Comparison of ENCODE assay signal across 27 cellular contexts in the genomic region with DNA sequence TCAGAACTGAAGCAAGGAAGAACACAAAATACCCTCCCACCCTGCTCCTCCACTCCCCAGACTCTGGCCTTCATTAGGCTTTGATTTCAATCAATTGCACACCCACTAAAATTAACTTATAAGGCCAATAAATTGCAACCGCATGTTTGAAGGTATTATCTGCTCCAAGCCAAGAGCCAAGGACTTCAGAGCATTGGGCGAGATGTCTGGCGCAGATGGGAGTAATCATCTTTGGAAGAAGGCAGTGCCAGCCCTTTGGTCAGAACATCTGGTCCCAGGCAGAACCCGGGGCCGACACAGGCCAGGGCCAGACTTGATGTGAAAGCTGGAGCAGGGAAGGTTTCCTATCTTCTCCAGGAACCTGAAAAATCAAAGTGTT. TPM values are rescaled to one million over a fixed set of nuclear protein-coding genes. Genes with fewer than 3 reads are reported as not detected.
DNase-seq lines count a peak whose midpoint lies in the region; ATAC-seq and TF ChIP-seq lines count a peak whose summit lies in the region.
"Had no signal": no experiment of that assay in that cellular context is flagged by ENCODE, and none has a peak within 500 bp of the region (broad histone marks: within the 10 kb centered on the region; RNA-seq: fewer than 3 reads in every experiment).

No MANE protein-coding gene starts in this region.

- H3K9me3 Mint-ChIP-seq in T-helper 2 cell treated with Interferon-gamma antibody and Interleukin-4, amounts not matched to agents 5 μg/mL and 100 μg/mL, for 36 hours = no peaks in the 10 kb centered on the region
- H3K9me3 Mint-ChIP-seq in activated naive CD8-positive, alpha-beta T cell (ENCODE audit: low read depth) = no peaks in the 10 kb centered on the region
- no peaks in the 10 kb centered on the region for H3K9me3 Mint-ChIP-seq in stimulated activated effector memory CD8-positive, alpha-beta T cell treated with anti-CD3 and anti-CD28 coated beads, Interleukin-12 subunit alpha, Interleukin-12 subunit beta, amount 100 ng/mL, for 72 hours
- H3K9me3 Mint-ChIP-seq: activated B cell treated with CpG ODN at 0.5 μM for 24 hours, H9, neural progenitor cell had no signal

- intact Hi-C loops in PC-9 (cut with micrococcal nuclease; ENCODE audit: unreplicated experiment) = no loop called here

- no peak for TF ChIP-seq CTCF in fibroblast of lung (conservative IDR thresholded peaks at IDR 0.05 in 1 of 2, IDR thresholded peaks at IDR 0.05 in 1 of 2; ENCODE audit: low read depth in 1 of 2, low read length in 2 of 2)
- no peak for TF ChIP-seq CTCF in PC-9 (conservative IDR thresholded peaks at IDR 0.05)

- no peaks in the 10 kb centered on the region for H3K27me3 ChIP-seq in fibroblast of lung (ENCODE audit: control insufficient read depth, insufficient read depth, low read length)
- no peaks in the 10 kb centered on the region for H3K27me3 ChIP-seq in PC-9 (ENCODE audit: insufficient read depth, low read depth)
- H3K27me3 ChIP-seq: brain microvascular endothelial cell, neural progenitor cell, upper lobe of left lung had no signal

- DNase-seq in T-helper 2 cell treated with Interferon-gamma antibody and Interleukin-4, amounts not matched to agents 5 μg/mL and 100 μg/mL, for 36 hours (ENCODE audit: low spot score) = no peak
- DNase-seq in T-helper 2 cell (no peak), fibroblast of lung (ENCODE audit: low read depth in 2 of 2) (no peak), PC-9 (no peak), NCI-H2171 treated with DMSO at 0.1 percent for 48 hours (lab: John Stamatoyannopoulos, UW) (no peak), CD1c-positive myeloid dendritic cell (ENCODE audit: extremely low spot score) (no peak)
- DNase-seq in stimulated activated effector memory CD8-positive, alpha-beta T cell treated with anti-CD3 and anti-CD28 coated beads, Interleukin-12 subunit alpha, Interleukin-12 subunit beta, amount 100 ng/mL, for 72 hours (ENCODE audit: low spot score in 2 of 2) = no peak
- DNase-seq: activated B cell treated with CpG ODN at 0.5 μM for 24 hours; activated CD4-positive, alpha-beta T cell treated with anti-CD3 and anti-CD28 coated beads, Interleukin-2, amount 50 U/mL, for 48 hours; activated CD8-positive, alpha-beta memory T cell treated with anti-CD3 and anti-CD28 coated beads, Interleukin-2, amount 50 U/mL, for 48 hours; activated effector memory CD4-positive, alpha-beta T cell treated with Interleukin-2 at 50 U/mL for 16 hours; brain microvascular endothelial cell; COR-L47; DMS79; effector memory CD4-positive, alpha-beta T cell; GF-D8; H9; lower lobe of right lung; NCI-H1694 treated with DMSO at 0.1 percent for 48 hours; NCI-H526 treated with DMSO at 0.1 percent for 48 hours; stimulated activated CD8-positive, alpha-beta memory T cell treated with anti-CD3 and anti-CD28 coated beads, Interleukin-4, amount 100 ng/mL, for 48 hours; upper lobe of left lung had no signal

- H3K4me1 ChIP-seq in fibroblast of lung (ENCODE audit: control insufficient read depth, extremely low read depth, insufficient read depth, low read length) = peaks cover 11% of the 10 kb centered on the region
- H3K4me1 ChIP-seq in PC-9 (replicated peaks; ENCODE audit: insufficient read depth) = no peaks in the 10 kb centered on the region
- H3K4me1 ChIP-seq: neural progenitor cell had no signal

- H4K20me1 ChIP-seq in fibroblast of lung (ENCODE audit: control insufficient read depth, extremely low read depth, insufficient read depth, low read length) (no peaks in the 10 kb centered on the region), PC-9 (ENCODE audit: insufficient read depth) (no peaks in the 10 kb centered on the region)

- no peak overlapping the region for H3K4me3 Mint-ChIP-seq in T-helper 2 cell treated with Interferon-gamma antibody and Interleukin-4, amounts not matched to agents 5 μg/mL and 100 μg/mL, for 36 hours
- H3K4me3 Mint-ChIP-seq in activated naive CD8-positive, alpha-beta T cell = no peak overlapping the region
- H3K4me3 Mint-ChIP-seq in stimulated activated effector memory CD8-positive, alpha-beta T cell treated with anti-CD3 and anti-CD28 coated beads, Interleukin-12 subunit alpha, Interleukin-12 subunit beta, amount 100 ng/mL, for 72 hours = no peak overlapping the region
- H3K4me3 Mint-ChIP-seq: activated B cell treated with CpG ODN at 0.5 μM for 24 hours, B cell, H9, neural progenitor cell had no signal

- ATAC-seq in stimulated activated effector memory CD8-positive, alpha-beta T cell treated with anti-CD3 and anti-CD28 coated beads, Interleukin-12 subunit alpha, Interleukin-12 subunit beta, amount 100 ng/mL, for 72 hours = no peak
- ATAC-seq: esophagus mucosa, lower lobe of right lung had no signal

- H3K9me3 ChIP-seq in fibroblast of lung (ENCODE audit: control insufficient read depth, insufficient read depth, low read depth, low read length) = no peaks in the 10 kb centered on the region
- no peaks in the 10 kb centered on the region for H3K9me3 ChIP-seq in PC-9 (ENCODE audit: insufficient read depth, low read depth)
- H3K9me3 ChIP-seq: lower lobe of right lung, upper lobe of left lung had no signal

- no TSS peak for BruUV-seq in PC-9 (replicated peaks; lab: Mats Ljungman, UMichigan)

- CTCF ChIA-PET in PC-9 (lab: Charles Lee) = no interaction called here

- H3K9ac ChIP-seq in fibroblast of lung (ENCODE audit: insufficient read depth, low read length) = no peak overlapping the region
- H3K9ac ChIP-seq: neural progenitor cell had no signal

- H3K27ac Mint-ChIP-seq in T-helper 2 cell treated with Interferon-gamma antibody and Interleukin-4, amounts not matched to agents 5 μg/mL and 100 μg/mL, for 36 hours = peak overlapping the region; percentile 36
- peak overlapping the region; percentile 64 for H3K27ac Mint-ChIP-seq in activated naive CD8-positive, alpha-beta T cell
- peak overlapping the region; percentile 52 for H3K27ac Mint-ChIP-seq in stimulated activated effector memory CD8-positive, alpha-beta T cell treated with anti-CD3 and anti-CD28 coated beads, Interleukin-12 subunit alpha, Interleukin-12 subunit beta, amount 100 ng/mL, for 72 hours
- H3K27ac Mint-ChIP-seq: activated B cell treated with CpG ODN at 0.5 μM for 24 hours, B cell, neural progenitor cell had no signal

- H3K36me3 Mint-ChIP-seq in T-helper 2 cell treated with Interferon-gamma antibody and Interleukin-4, amounts not matched to agents 5 μg/mL and 100 μg/mL, for 36 hours (ENCODE audit: low read depth) = peaks cover 15% of the 10 kb centered on the region
- H3K36me3 Mint-ChIP-seq in activated naive CD8-positive, alpha-beta T cell = peaks cover 3% of the 10 kb centered on the region
- peaks cover 69% of the 10 kb centered on the region for H3K36me3 Mint-ChIP-seq in stimulated activated effector memory CD8-positive, alpha-beta T cell treated with anti-CD3 and anti-CD28 coated beads, Interleukin-12 subunit alpha, Interleukin-12 subunit beta, amount 100 ng/mL, for 72 hours

- no peaks in the 10 kb centered on the region for H3K9me2 ChIP-seq in PC-9 (ENCODE audit: insufficient read depth)

- H3K4me3 ChIP-seq in fibroblast of lung (replicated peaks in 1 of 4; ENCODE audit: control extremely low read depth in 1 of 4, insufficient read depth in 1 of 4, low read depth in 3 of 4, low read length in 4 of 4) = no peak overlapping the region
- no peak overlapping the region for H3K4me3 ChIP-seq in PC-9
- H3K4me3 ChIP-seq: lower lobe of right lung, neural progenitor cell, upper lobe of left lung had no signal

- H3K79me2 ChIP-seq in fibroblast of lung (ENCODE audit: control insufficient read depth, insufficient read depth, low read length) = peaks cover 21% of the 10 kb centered on the region
- no peaks in the 10 kb centered on the region for H3K79me2 ChIP-seq in PC-9 (ENCODE audit: low read depth)

- POLR2A ChIA-PET in PC-9 (lab: Charles Lee; ENCODE audit: unreplicated experiment) = interaction anchor here (0.6 kb wide), 1 partner anchor 192 kb away, joined by 4 read pairs; no protein-coding TSS in a partner anchor

- H3K4me1 Mint-ChIP-seq in T-helper 2 cell treated with Interferon-gamma antibody and Interleukin-4, amounts not matched to agents 5 μg/mL and 100 μg/mL, for 36 hours (ENCODE audit: low read depth) = no peaks in the 10 kb centered on the region
- peaks cover 41% of the 10 kb centered on the region for H3K4me1 Mint-ChIP-seq in activated naive CD8-positive, alpha-beta T cell (ENCODE audit: low read depth)
- peaks cover 30% of the 10 kb centered on the region for H3K4me1 Mint-ChIP-seq in stimulated activated effector memory CD8-positive, alpha-beta T cell treated with anti-CD3 and anti-CD28 coated beads, Interleukin-12 subunit alpha, Interleukin-12 subunit beta, amount 100 ng/mL, for 72 hours
- H3K4me1 Mint-ChIP-seq: activated B cell treated with CpG ODN at 0.5 μM for 24 hours, neural progenitor cell had no signal

- H3K36me3 ChIP-seq in fibroblast of lung (ENCODE audit: control insufficient read depth, insufficient read depth, low read length) (peaks cover 15% of the 10 kb centered on the region), PC-9 (ENCODE audit: low read depth) (0 out of 2 replicates have a peak, but pooled peaks cover 2% of the 10 kb centered on the region)

- H3F3A ChIP-seq in PC-9 (ENCODE audit: insufficient read depth, low read depth) = no peaks in the 10 kb centered on the region

- H2AFZ ChIP-seq in fibroblast of lung (ENCODE audit: low read length) = no peak overlapping the region
- H2AFZ ChIP-seq in PC-9 = no peak overlapping the region
- H2AFZ ChIP-seq: neural progenitor cell had no signal

- H3K4me2 ChIP-seq in fibroblast of lung (ENCODE audit: extremely low read depth, insufficient read depth, low read length) (no peak overlapping the region), PC-9 (no peak overlapping the region)
- H3K4me2 ChIP-seq: neural progenitor cell had no signal

- H3K27ac ChIP-seq in fibroblast of lung (ENCODE audit: insufficient read depth, low read length) (peak overlapping the region; percentile 38), PC-9 (no peak overlapping the region)
- H3K27ac ChIP-seq: 22Rv1, brain microvascular endothelial cell, neural progenitor cell had no signal

- no peaks in the 10 kb centered on the region for H3K27me3 Mint-ChIP-seq in T-helper 2 cell treated with Interferon-gamma antibody and Interleukin-4, amounts not matched to agents 5 μg/mL and 100 μg/mL, for 36 hours (ENCODE audit: low read depth)
- H3K27me3 Mint-ChIP-seq in activated naive CD8-positive, alpha-beta T cell = no peaks in the 10 kb centered on the region
- H3K27me3 Mint-ChIP-seq: activated B cell treated with CpG ODN at 0.5 μM for 24 hours, B cell had no signal

RNA-seq across cellular contexts. Expression of gene SLC66A1, which starts 60.0 kb away (rescaled TPM):
- total RNA-seq in fibroblast of lung = 18.3 and 18.7 TPM in 2 replicates
- polyA plus RNA-seq in fibroblast of lung = 7.1 and 10.3 TPM in 2 replicates
- 11.3 and 15.2 TPM in 2 replicates for polyA plus RNA-seq in fibroblast of lung (2012)
- 24.9 and 32.0 TPM in 2 replicates for polyA minus RNA-seq in fibroblast of lung (ENCODE audit: low replicate concordance)
- total RNA-seq in PC-9 (2021) = 13.8 and 15.1 TPM in 2 replicates
